ENCODE assay signal across 1 cellular context in genomic region chr17:44354582-44355309, GRCh38.
A peak's percentile ranks its signal among the peaks of the same experiment; 100 is the strongest.
TF ChIP-seq lines count a peak whose summit lies in the region.

No MANE protein-coding gene starts in this region.

TF ChIP-seq in HepG2, 621 proteins besides CTCF, POLR2A, EP300 and RAD21 (continued from another document and continues in another):
- 0 out of 2 replicates have a peak, but pooled peaks have one; percentile 15 for TF ChIP-seq GATAD1 (CRISPR knock-in tag; IDR thresholded peaks at IDR 0.05)
- TF ChIP-seq U2AF1 (optimal IDR thresholded peaks at IDR 0.05; ENCODE audit: low read depth, low read length), result no peak
- no peak for TF ChIP-seq ZSCAN12 (CRISPR knock-in tag; IDR thresholded peaks at IDR 0.05)
- no peak for TF ChIP-seq FOXP1 (IDR thresholded peaks at IDR 0.05)
- no peak for TF ChIP-seq FOXP1 (CRISPR knock-in tag; IDR thresholded peaks at IDR 0.05)
- no peak for TF ChIP-seq IKZF1 (IDR thresholded peaks at IDR 0.05)
- no peak for TF ChIP-seq ZNF17 (CRISPR knock-in tag; IDR thresholded peaks at IDR 0.05)
- TF ChIP-seq, protein P1, sequence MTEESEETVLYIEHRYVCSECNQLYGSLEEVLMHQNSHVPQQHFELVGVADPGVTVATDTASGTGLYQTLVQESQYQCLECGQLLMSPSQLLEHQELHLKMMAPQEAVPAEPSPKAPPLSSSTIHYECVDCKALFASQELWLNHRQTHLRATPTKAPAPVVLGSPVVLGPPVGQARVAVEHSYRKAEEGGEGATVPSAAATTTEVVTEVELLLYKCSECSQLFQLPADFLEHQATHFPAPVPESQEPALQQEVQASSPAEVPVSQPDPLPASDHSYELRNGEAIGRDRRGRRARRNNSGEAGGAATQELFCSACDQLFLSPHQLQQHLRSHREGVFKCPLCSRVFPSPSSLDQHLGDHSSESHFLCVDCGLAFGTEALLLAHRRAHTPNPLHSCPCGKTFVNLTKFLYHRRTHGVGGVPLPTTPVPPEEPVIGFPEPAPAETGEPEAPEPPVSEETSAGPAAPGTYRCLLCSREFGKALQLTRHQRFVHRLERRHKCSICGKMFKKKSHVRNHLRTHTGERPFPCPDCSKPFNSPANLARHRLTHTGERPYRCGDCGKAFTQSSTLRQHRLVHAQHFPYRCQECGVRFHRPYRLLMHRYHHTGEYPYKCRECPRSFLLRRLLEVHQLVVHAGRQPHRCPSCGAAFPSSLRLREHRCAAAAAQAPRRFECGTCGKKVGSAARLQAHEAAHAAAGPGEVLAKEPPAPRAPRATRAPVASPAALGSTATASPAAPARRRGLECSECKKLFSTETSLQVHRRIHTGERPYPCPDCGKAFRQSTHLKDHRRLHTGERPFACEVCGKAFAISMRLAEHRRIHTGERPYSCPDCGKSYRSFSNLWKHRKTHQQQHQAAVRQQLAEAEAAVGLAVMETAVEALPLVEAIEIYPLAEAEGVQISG (CRISPR knock-in tag; IDR thresholded peaks at IDR 0.05), result peak; percentile 59; the same call in 1 of the 2 replicates
- no peak for TF ChIP-seq ELK4 (CRISPR knock-in tag; IDR thresholded peaks at IDR 0.05; ENCODE audit: borderline replicate concordance)
- no peak; the same call in 2 of the 3 replicates for TF ChIP-seq MXI1 (IDR thresholded peaks at IDR 0.05; ENCODE audit: borderline replicate concordance, low read depth, low read length)
- TF ChIP-seq ZNF639 (CRISPR knock-in tag; conservative IDR thresholded peaks at IDR 0.05), result peak; percentile 48; the same call in 1 of the 2 replicates
- TF ChIP-seq TCF7 (IDR thresholded peaks at IDR 0.05; ENCODE audit: low read depth), result no peak
- no peak for TF ChIP-seq CC2D1A (CRISPR knock-in tag; IDR thresholded peaks at IDR 0.05)
- no peak for TF ChIP-seq USF2 (IDR thresholded peaks at IDR 0.05; ENCODE audit: low read depth, low read length)
- TF ChIP-seq USF2 (CRISPR knock-in tag; IDR thresholded peaks at IDR 0.05; ENCODE audit: borderline replicate concordance), result no peak
- no peak for TF ChIP-seq SIN3B (IDR thresholded peaks at IDR 0.05; ENCODE audit: low read length)
- TF ChIP-seq TERF1 (CRISPR knock-in tag; IDR thresholded peaks at IDR 0.05), result no peak
- TF ChIP-seq ZNF362 (CRISPR knock-in tag; IDR thresholded peaks at IDR 0.05; ENCODE audit: borderline replicate concordance), result no peak
- TF ChIP-seq ZNF331 (CRISPR knock-in tag; IDR thresholded peaks at IDR 0.05), result peak; percentile 59; the same call in 1 of the 2 replicates
- TF ChIP-seq RFX5 (IDR thresholded peaks at IDR 0.05; ENCODE audit: low read depth, low read length), result no peak
- no peak for TF ChIP-seq ZNF780A (CRISPR knock-in tag; IDR thresholded peaks at IDR 0.05)
- no peak for TF ChIP-seq ZNF670 (CRISPR knock-in tag; IDR thresholded peaks at IDR 0.05; ENCODE audit: borderline replicate concordance)
- TF ChIP-seq NFIB (CRISPR knock-in tag; IDR thresholded peaks at IDR 0.05; ENCODE audit: borderline replicate concordance), result no peak
- TF ChIP-seq RBFOX2 (IDR thresholded peaks at IDR 0.05; ENCODE audit: low read depth, low read length), result peak; percentile 62; the same call in 1 of the 2 replicates
- TF ChIP-seq, protein P2, sequence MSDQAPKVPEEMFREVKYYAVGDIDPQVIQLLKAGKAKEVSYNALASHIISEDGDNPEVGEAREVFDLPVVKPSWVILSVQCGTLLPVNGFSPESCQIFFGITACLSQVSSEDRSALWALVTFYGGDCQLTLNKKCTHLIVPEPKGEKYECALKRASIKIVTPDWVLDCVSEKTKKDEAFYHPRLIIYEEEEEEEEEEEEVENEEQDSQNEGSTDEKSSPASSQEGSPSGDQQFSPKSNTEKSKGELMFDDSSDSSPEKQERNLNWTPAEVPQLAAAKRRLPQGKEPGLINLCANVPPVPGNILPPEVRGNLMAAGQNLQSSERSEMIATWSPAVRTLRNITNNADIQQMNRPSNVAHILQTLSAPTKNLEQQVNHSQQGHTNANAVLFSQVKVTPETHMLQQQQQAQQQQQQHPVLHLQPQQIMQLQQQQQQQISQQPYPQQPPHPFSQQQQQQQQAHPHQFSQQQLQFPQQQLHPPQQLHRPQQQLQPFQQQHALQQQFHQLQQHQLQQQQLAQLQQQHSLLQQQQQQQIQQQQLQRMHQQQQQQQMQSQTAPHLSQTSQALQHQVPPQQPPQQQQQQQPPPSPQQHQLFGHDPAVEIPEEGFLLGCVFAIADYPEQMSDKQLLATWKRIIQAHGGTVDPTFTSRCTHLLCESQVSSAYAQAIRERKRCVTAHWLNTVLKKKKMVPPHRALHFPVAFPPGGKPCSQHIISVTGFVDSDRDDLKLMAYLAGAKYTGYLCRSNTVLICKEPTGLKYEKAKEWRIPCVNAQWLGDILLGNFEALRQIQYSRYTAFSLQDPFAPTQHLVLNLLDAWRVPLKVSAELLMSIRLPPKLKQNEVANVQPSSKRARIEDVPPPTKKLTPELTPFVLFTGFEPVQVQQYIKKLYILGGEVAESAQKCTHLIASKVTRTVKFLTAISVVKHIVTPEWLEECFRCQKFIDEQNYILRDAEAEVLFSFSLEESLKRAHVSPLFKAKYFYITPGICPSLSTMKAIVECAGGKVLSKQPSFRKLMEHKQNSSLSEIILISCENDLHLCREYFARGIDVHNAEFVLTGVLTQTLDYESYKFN (CRISPR knock-in tag; conservative IDR thresholded peaks at IDR 0.05), result no peak
- no peak for TF ChIP-seq IKZF4 (CRISPR knock-in tag; IDR thresholded peaks at IDR 0.05; ENCODE audit: borderline replicate concordance, low read depth, not compliant biosample characterization)
- no peak for TF ChIP-seq SMAD3 (CRISPR knock-in tag; IDR thresholded peaks at IDR 0.05)
- TF ChIP-seq KMT2B (CRISPR knock-in tag; IDR thresholded peaks at IDR 0.05), result no peak
- no peak for TF ChIP-seq IRX3 (CRISPR knock-in tag; IDR thresholded peaks at IDR 0.05; ENCODE audit: borderline replicate concordance, low read depth)
- TF ChIP-seq EED (CRISPR knock-in tag; IDR thresholded peaks at IDR 0.05), result no peak
- TF ChIP-seq, protein P3, sequence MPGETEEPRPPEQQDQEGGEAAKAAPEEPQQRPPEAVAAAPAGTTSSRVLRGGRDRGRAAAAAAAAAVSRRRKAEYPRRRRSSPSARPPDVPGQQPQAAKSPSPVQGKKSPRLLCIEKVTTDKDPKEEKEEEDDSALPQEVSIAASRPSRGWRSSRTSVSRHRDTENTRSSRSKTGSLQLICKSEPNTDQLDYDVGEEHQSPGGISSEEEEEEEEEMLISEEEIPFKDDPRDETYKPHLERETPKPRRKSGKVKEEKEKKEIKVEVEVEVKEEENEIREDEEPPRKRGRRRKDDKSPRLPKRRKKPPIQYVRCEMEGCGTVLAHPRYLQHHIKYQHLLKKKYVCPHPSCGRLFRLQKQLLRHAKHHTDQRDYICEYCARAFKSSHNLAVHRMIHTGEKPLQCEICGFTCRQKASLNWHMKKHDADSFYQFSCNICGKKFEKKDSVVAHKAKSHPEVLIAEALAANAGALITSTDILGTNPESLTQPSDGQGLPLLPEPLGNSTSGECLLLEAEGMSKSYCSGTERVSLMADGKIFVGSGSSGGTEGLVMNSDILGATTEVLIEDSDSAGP (CRISPR knock-in tag; IDR thresholded peaks at IDR 0.05; ENCODE audit: borderline replicate concordance), result no peak
- TF ChIP-seq MAFF (IDR thresholded peaks at IDR 0.05; ENCODE audit: low read depth, low read length), result no peak
- TF ChIP-seq REXO4 (CRISPR knock-in tag; IDR thresholded peaks at IDR 0.05; ENCODE audit: borderline replicate concordance), result no peak
- no peak; the same call in 1 of the 2 replicates for TF ChIP-seq POGZ (CRISPR knock-in tag; IDR thresholded peaks at IDR 0.05)
- TF ChIP-seq AGO1 (IDR thresholded peaks at IDR 0.05; ENCODE audit: low read depth, low read length, poor library complexity, severe bottlenecking), result no peak
- no peak for TF ChIP-seq MTA1 (CRISPR knock-in tag; IDR thresholded peaks at IDR 0.05; ENCODE audit: borderline replicate concordance)
- TF ChIP-seq ZBTB20 (CRISPR knock-in tag; IDR thresholded peaks at IDR 0.05; ENCODE audit: borderline replicate concordance, low read depth), result no peak
- 0 out of 2 replicates have a peak, but pooled peaks have one; percentile 16 for TF ChIP-seq FOXO1 (CRISPR knock-in tag; IDR thresholded peaks at IDR 0.05)
- no peak for TF ChIP-seq ZNF713 (CRISPR knock-in tag; IDR thresholded peaks at IDR 0.05)
- TF ChIP-seq, protein P4, sequence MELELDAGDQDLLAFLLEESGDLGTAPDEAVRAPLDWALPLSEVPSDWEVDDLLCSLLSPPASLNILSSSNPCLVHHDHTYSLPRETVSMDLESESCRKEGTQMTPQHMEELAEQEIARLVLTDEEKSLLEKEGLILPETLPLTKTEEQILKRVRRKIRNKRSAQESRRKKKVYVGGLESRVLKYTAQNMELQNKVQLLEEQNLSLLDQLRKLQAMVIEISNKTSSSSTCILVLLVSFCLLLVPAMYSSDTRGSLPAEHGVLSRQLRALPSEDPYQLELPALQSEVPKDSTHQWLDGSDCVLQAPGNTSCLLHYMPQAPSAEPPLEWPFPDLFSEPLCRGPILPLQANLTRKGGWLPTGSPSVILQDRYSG (CRISPR knock-in tag; IDR thresholded peaks at IDR 0.05), result peak; percentile 55; the same call in 1 of the 2 replicates
- no peak for TF ChIP-seq HNRNPUL1 (IDR thresholded peaks at IDR 0.05; ENCODE audit: low read depth, low read length)
- TF ChIP-seq ZNF354B (CRISPR knock-in tag; IDR thresholded peaks at IDR 0.05), result no peak
- no peak for TF ChIP-seq ZNF256 (CRISPR knock-in tag; conservative IDR thresholded peaks at IDR 0.05)
- TF ChIP-seq ZNF563 (CRISPR knock-in tag; IDR thresholded peaks at IDR 0.05), result 0 out of 2 replicates have a peak, but pooled peaks have one; percentile 7
- TF ChIP-seq EZH2 (conservative IDR thresholded peaks at IDR 0.05; ENCODE audit: low read depth, low read length), result no peak
- TF ChIP-seq ZHX1 (CRISPR knock-in tag; IDR thresholded peaks at IDR 0.05; ENCODE audit: low read depth), result no peak
